In genomic region chr6:112207131-112207530, GRCh38 we compare ENCODE assay signal across 23 cellular contexts. TPM values are rescaled to one million over a fixed set of nuclear protein-coding genes. Genes with fewer than 3 reads are reported as not detected.
A peak's percentile ranks its signal among the peaks of the same experiment; 100 is the strongest.
DNase-seq lines count a peak whose midpoint lies in the region; ATAC-seq, FAIRE-seq and TF ChIP-seq lines count a peak whose summit lies in the region.
"Had no signal": no experiment of that assay in that cellular context is flagged by ENCODE, and none has a peak within 500 bp of the region (broad histone marks: within the 10 kb centered on the region; RNA-seq: fewer than 3 reads in every experiment).

No MANE protein-coding gene starts in this region.

- no peaks in the 10 kb centered on the region for H3K27me3 Mint-ChIP-seq in astrocyte (ENCODE audit: low read depth, unreplicated experiment)

- H3K4me3 ChIP-seq in GM23248 (no peak overlapping the region), astrocyte (ENCODE audit: insufficient read depth, low read depth, low read length) (no peak overlapping the region)
- H3K4me3 ChIP-seq: A549, GM12878, GM23338, HAP-1 had no signal

- H3K27ac Mint-ChIP-seq in astrocyte (ENCODE audit: unreplicated experiment): no peak overlapping the region
- H3K27ac Mint-ChIP-seq: CD4-positive, CD25-positive, alpha-beta regulatory T cell; GM23338; IgD-negative memory B cell had no signal

- H3K79me2 ChIP-seq in GM23248 (ENCODE audit: insufficient read depth) (peaks cover 59% of the 10 kb centered on the region), astrocyte (ENCODE audit: insufficient read depth, low read length) (no peaks in the 10 kb centered on the region)

- H3K4me3 Mint-ChIP-seq in astrocyte (ENCODE audit: unreplicated experiment): no peak overlapping the region
- H3K4me3 Mint-ChIP-seq: CD4-positive, CD25-positive, alpha-beta regulatory T cell; GM23338; IgD-negative memory B cell had no signal

- H3K27me3 ChIP-seq in GM23248 (replicated peaks; ENCODE audit: insufficient read depth) (no peaks in the 10 kb centered on the region), astrocyte (ENCODE audit: insufficient read depth, low read length) (no peaks in the 10 kb centered on the region)

- TF ChIP-seq CTCF in astrocyte (IDR thresholded peaks at IDR 0.05; ENCODE audit: insufficient read depth, low read depth, low read length): no peak

- peaks cover 28% of the 10 kb centered on the region for H3K4me1 Mint-ChIP-seq in astrocyte (ENCODE audit: low read depth, unreplicated experiment)
- H3K4me1 Mint-ChIP-seq: CD4-positive, CD25-positive, alpha-beta regulatory T cell had no signal

- in situ Hi-C loops in GM23248 (cut with MboI): no loop called here

- H4K20me1 ChIP-seq in GM23248 (ENCODE audit: insufficient read depth) (no peaks in the 10 kb centered on the region), astrocyte (ENCODE audit: insufficient read depth, low read length) (no peaks in the 10 kb centered on the region)

- no peaks in the 10 kb centered on the region for H3K36me3 Mint-ChIP-seq in astrocyte (ENCODE audit: low read depth, unreplicated experiment)
- H3K36me3 Mint-ChIP-seq: CD4-positive, CD25-positive, alpha-beta regulatory T cell; IgD-negative memory B cell had no signal

- H3K9me2 ChIP-seq in GM23248 (ENCODE audit: insufficient read depth): no peaks in the 10 kb centered on the region

- H3K4me1 ChIP-seq in GM23248 (ENCODE audit: insufficient read depth): peaks cover 63% of the 10 kb centered on the region
- peaks cover 57% of the 10 kb centered on the region for H3K4me1 ChIP-seq in astrocyte (ENCODE audit: insufficient read depth, low read length)

- H3K4me2 ChIP-seq in GM23248 (ENCODE audit: unreplicated experiment) (no peak overlapping the region), astrocyte (ENCODE audit: low read length) (peak overlapping the region; percentile 5)
- H3K4me2 ChIP-seq: A549, GM23338 had no signal

- ATAC-seq in HG03135 (IDR thresholded peaks at IDR 0.05; ENCODE audit: unreplicated experiment): no peak
- ATAC-seq: A549, GM12878, GM23338 had no signal

- H3K36me3 ChIP-seq in GM23248 (ENCODE audit: low read depth) (peaks cover 72% of the 10 kb centered on the region), astrocyte (ENCODE audit: insufficient read depth, low read length) (no peaks in the 10 kb centered on the region)
- H3K36me3 ChIP-seq: HAP-1 had no signal

- peak overlapping the region; percentile 88 for H3K27ac ChIP-seq in GM23248
- H3K27ac ChIP-seq in astrocyte (ENCODE audit: low read depth, low read length): no peak overlapping the region

- H3K9ac ChIP-seq in GM23248 (no peak overlapping the region), astrocyte (ENCODE audit: low read length) (no peak overlapping the region)

- FAIRE-seq in astrocyte (lab: Jason Lieb, UNC): no peak
- no peak for FAIRE-seq in HTR-8/SVneo (lab: Jason Lieb, UNC)
- FAIRE-seq: A549, GM12878 had no signal

- no peaks in the 10 kb centered on the region for H3K9me3 ChIP-seq in GM23248 (ENCODE audit: low read depth)
- H3K9me3 ChIP-seq in astrocyte (ENCODE audit: insufficient read depth, low read depth, low read length): no peaks in the 10 kb centered on the region
- H3K9me3 ChIP-seq: A549, HAP-1 had no signal

- DNase-seq in GM23248 (peak; percentile 46), astrocyte (ENCODE audit: low read depth) (peak; percentile 58), kidney tubule cell (ENCODE audit: low spot score) (peak; percentile 34), NOMO-1 treated with dmso at 0.1 percent for 144 hours (lab: John Stamatoyannopoulos, UW; ENCODE audit: unreplicated experiment) (no peak), HTR-8/SVneo (ENCODE audit: insufficient read length, low spot score) (no peak)
- no peak for DNase-seq in activated CD4-positive, alpha-beta T cell treated with anti-CD3 and anti-CD28 coated beads for 4 hours
- DNase-seq: CD4-positive, CD25-positive, alpha-beta regulatory T cell; MV-4-11; NCI-H1105 treated with DMSO at 0.1 percent for 48 hours; NCI-H1694; NCI-H2081; NCI-H2171; NCI-H345; NCI-H524 treated with DMSO at 0.1 percent for 48 hours; NCI-H82; Right ventricle myocardium superior had no signal

- 95 to 97% methylated on average over 4 of the region's 4 CpGs for WGBS in GM23248 (ENCODE audit: low coverage in 1 of 2, low lambda C conversion rate in 2 of 2, missing lambda C conversion rate in 2 of 2), 2 experiments

- no peak overlapping the region for H2AFZ ChIP-seq in GM23248
- no peak overlapping the region for H2AFZ ChIP-seq in astrocyte (ENCODE audit: low read depth, low read length)
- H2AFZ ChIP-seq: GM23338 had no signal

- H3K9me3 Mint-ChIP-seq in astrocyte (ENCODE audit: unreplicated experiment): no peaks in the 10 kb centered on the region
- H3K9me3 Mint-ChIP-seq: GM23338 had no signal

- peaks cover 90% of the 10 kb centered on the region for H3F3A ChIP-seq in GM23248 (ENCODE audit: insufficient read depth)

RNA-seq across cellular contexts. Expression of gene LAMA4, which starts 47.2 kb away (rescaled TPM):
- 429 and 440 TPM in 2 replicates for total RNA-seq in GM23248 (2014; rRNA removed; shearing (Covaris generic))
- polyA plus RNA-seq in GM23248 (2016; fragmentation: Nextera tagmentation; extraction: Ambion mirVana): 331 and 339 TPM in 2 replicates
- total RNA-seq in astrocyte: 2.0 and 5.0 TPM in 2 replicates
- total RNA-seq: CD4-positive, CD25-positive, alpha-beta regulatory T cell; OCI-LY7 had no signal
- polyA plus RNA-seq: CD4-positive, CD25-positive, alpha-beta regulatory T cell; IgD-negative memory B cell had no signal

Comparison
In these comparisons a context has a peak if more than half of its experiments do, and no peak if none do; other contexts are left out.
1. DNase-seq: peak in GM23248 (single experiment), astrocyte (single experiment) and kidney tubule cell (single experiment); none in NOMO-1 treated with dmso at 0.1 percent for 144 hours (single experiment), HTR-8/SVneo (single experiment) and activated CD4-positive, alpha-beta T cell treated with anti-CD3 and anti-CD28 coated beads for 4 hours (0 of 2).
2. RNA of gene LAMA4, which starts 47.2 kb away (total RNA-seq): 429 to 440 TPM in GM23248; 2.0 to 5.0 TPM in astrocyte; every median in the first group is over 10 times any median in the second.